ENCODE assay signal across 8 cellular contexts in genomic region chr1:6523566-6523965, GRCh38. TPM values are rescaled to one million over a fixed set of nuclear protein-coding genes. Genes with fewer than 3 reads are reported as not detected.
DNase-seq lines count a peak whose midpoint lies in the region; ATAC-seq and TF ChIP-seq lines count a peak whose summit lies in the region.

No MANE protein-coding gene starts in this region.

- H3K9me3 ChIP-seq in neural cell (ENCODE audit: low read length) = no peaks in the 10 kb centered on the region

- TF ChIP-seq RAD21 in neural cell (conservative IDR thresholded peaks at IDR 0.05) = peak; percentile 12

- H3F3A ChIP-seq in neural cell (ENCODE audit: insufficient read depth, low read length, poor library complexity, severe bottlenecking) = no peaks in the 10 kb centered on the region

- H3K4me3 ChIP-seq in epithelial cell of esophagus (ENCODE audit: low read length) (no peak overlapping the region), neural cell (ENCODE audit: low read length) (no peak overlapping the region)

- no peak for TF ChIP-seq EP300 in neural cell (conservative IDR thresholded peaks at IDR 0.05; ENCODE audit: poor library complexity, severe bottlenecking)

- H3K27me3 ChIP-seq in neural cell (ENCODE audit: insufficient read depth, low read depth, low read length) = no peaks in the 10 kb centered on the region

- ATAC-seq in HG02610 (IDR thresholded peaks at IDR 0.05; ENCODE audit: unreplicated experiment) (no peak), GM19397 (IDR thresholded peaks at IDR 0.05; ENCODE audit: unreplicated experiment) (no peak)

- DNase-seq in NCI-H2171 treated with DMSO at 0.1 percent for 48 hours (lab: John Stamatoyannopoulos, UW) (peak; percentile 7), NCI-H2171 (lab: John Stamatoyannopoulos, UW) (no peak), NCI-H69 (lab: John Stamatoyannopoulos, UW) (peak; percentile 59), epithelial cell of esophagus (ENCODE audit: low read depth) (peak; percentile 59), epidermal melanocyte (ENCODE audit: insufficient read length, low spot score) (no peak)

- no peak overlapping the region for H3K27ac ChIP-seq in neural cell (ENCODE audit: low read length)

- H3K4me2 ChIP-seq in neural cell (ENCODE audit: low read length) = no peak overlapping the region

- H3K9me2 ChIP-seq in neural cell (ENCODE audit: insufficient read depth, low read length) = no peaks in the 10 kb centered on the region

- H4K20me1 ChIP-seq in neural cell (ENCODE audit: insufficient read depth) = no peaks in the 10 kb centered on the region

- no peaks in the 10 kb centered on the region for H3K79me2 ChIP-seq in neural cell (replicated peaks; ENCODE audit: insufficient read depth, low read length)

- H2AFZ ChIP-seq in neural cell (ENCODE audit: low read depth, low read length) = no peak overlapping the region

- TF ChIP-seq CTCF in epithelial cell of esophagus (IDR thresholded peaks at IDR 0.05; ENCODE audit: insufficient read depth, low read depth, low read length, missing control alignments) (peak; percentile 51), neural cell (IDR thresholded peaks at IDR 0.05; ENCODE audit: poor library complexity, severe bottlenecking) (peak; percentile 17)

- H3K9ac ChIP-seq in neural cell (ENCODE audit: low read length) = no peak overlapping the region

- H3K36me3 ChIP-seq in neural cell (ENCODE audit: insufficient read depth, low read length) = peaks cover 3% of the 10 kb centered on the region

TF ChIP-seq in neural cell, 6 proteins besides CTCF, POLR2A, EP300 and RAD21:
- no peak for TF ChIP-seq EZH2 (IDR thresholded peaks at IDR 0.05; ENCODE audit: borderline replicate concordance, insufficient read depth, low read length, poor library complexity, severe bottlenecking)
- no peak for TF ChIP-seq SMC3 (conservative IDR thresholded peaks at IDR 0.05; ENCODE audit: poor library complexity)
- TF ChIP-seq MXI1 (conservative IDR thresholded peaks at IDR 0.05; ENCODE audit: poor library complexity, severe bottlenecking) = no peak
- TF ChIP-seq REST (IDR thresholded peaks at IDR 0.05; ENCODE audit: borderline replicate concordance) = no peak
- TF ChIP-seq POLR2AphosphoS5 (IDR thresholded peaks at IDR 0.05) = no peak
- TF ChIP-seq TAF1 (IDR thresholded peaks at IDR 0.05; ENCODE audit: low read depth) = no peak

RNA-seq across cellular contexts. Expression of gene NOL9, which starts 30.7 kb away (rescaled TPM):
- 25.4 and 30.7 TPM in 2 replicates for polyA plus RNA-seq in neural cell
- polyA minus RNA-seq in neural cell = 42.4 and 44.6 TPM in 2 replicates

RNA-seq across cellular contexts. Expression of gene TAS1R1, which starts 31.5 kb away (rescaled TPM):
- not detected in 2 replicates for polyA plus RNA-seq in neural cell
- polyA minus RNA-seq in neural cell = not detected in 2 replicates

RNA-seq across cellular contexts. Expression of gene PLEKHG5, which starts 32.1 kb away (rescaled TPM):
- polyA plus RNA-seq in neural cell = 24.0 and 28.8 TPM in 2 replicates
- 24.1 and 25.4 TPM in 2 replicates for polyA minus RNA-seq in neural cell

RNA-seq across cellular contexts. Expression of gene ZBTB48, which starts 56.2 kb away (rescaled TPM):
- polyA plus RNA-seq in neural cell = 38.7 and 48.2 TPM in 2 replicates
- polyA minus RNA-seq in neural cell = 31.2 and 31.4 TPM in 2 replicates

RNA-seq across cellular contexts. Expression of gene TNFRSF25, which starts 57.6 kb away (rescaled TPM):
- polyA plus RNA-seq in neural cell = 52.2 and 68.5 TPM in 2 replicates
- polyA minus RNA-seq in neural cell = 8.0 and 10.0 TPM in 2 replicates

Comparison
In these comparisons a context has a peak if more than half of its experiments do, and no peak if none do; other contexts are left out.
1. DNase-seq: peak in NCI-H2171 treated with DMSO at 0.1 percent for 48 hours (single experiment), NCI-H69 (single experiment) and epithelial cell of esophagus (single experiment); none in NCI-H2171 (single experiment) and epidermal melanocyte (single experiment).